ENCODE assay signal across 32 cellular contexts in genomic region chr7:118013252-118014010, GRCh38.
"Had no signal": no experiment of that assay in that cellular context is flagged by ENCODE, and none has a peak within 500 bp of the region (broad histone marks: within the 10 kb centered on the region; RNA-seq: fewer than 3 reads in every experiment).

No MANE protein-coding gene starts in this region.

- H3K27ac Mint-ChIP-seq: memory B cell; mesothelial cell of epicardium; naive thymus-derived CD8-positive, alpha-beta T cell; nephron progenitor cell; stimulated activated naive CD8-positive, alpha-beta T cell treated with anti-CD3 and anti-CD28 coated beads, Interleukin-15, amount 100 ng/mL, for 72 hours had no signal

- H3K27me3 ChIP-seq: esophagus muscularis mucosa, foreskin keratinocyte, heart right ventricle, neutrophil, right atrium auricular region, thyroid gland, vagina had no signal

- H3K4me1 Mint-ChIP-seq: memory B cell; mesothelial cell of epicardium; naive thymus-derived CD8-positive, alpha-beta T cell; nephron progenitor cell; stimulated activated naive CD8-positive, alpha-beta T cell treated with anti-CD3 and anti-CD28 coated beads, Interleukin-15, amount 100 ng/mL, for 72 hours had no signal

- H2AFZ ChIP-seq: parathyroid adenoma had no signal

- H3K4me1 ChIP-seq: esophagus muscularis mucosa, foreskin keratinocyte, heart right ventricle, lower lobe of right lung, parathyroid adenoma, prostate gland, right atrium auricular region, thyroid gland, vagina had no signal

- H3K9me3 ChIP-seq: lower lobe of right lung, mucosa of descending colon, neutrophil, prostate gland, thyroid gland, vagina had no signal

- H3K4me3 Mint-ChIP-seq: memory B cell; mesothelial cell of epicardium; naive thymus-derived CD8-positive, alpha-beta T cell; nephron progenitor cell; stimulated activated naive CD8-positive, alpha-beta T cell treated with anti-CD3 and anti-CD28 coated beads, Interleukin-15, amount 100 ng/mL, for 72 hours had no signal

- DNase-seq: dermis blood vessel endothelial cell; effector memory CD4-positive, alpha-beta T cell; foreskin keratinocyte; glutamatergic neuron; heart right ventricle; hippocampal formation; islet precursor cell; kidney glomerular epithelial cell; left ventricle myocardium superior; lower lobe of right lung; mucosa of descending colon; naive thymus-derived CD8-positive, alpha-beta T cell; nephron progenitor cell; stimulated activated CD4-positive, alpha-beta T cell treated with anti-CD3 and anti-CD28 coated beads, Interleukin-12 subunit alpha, Interleukin-12 subunit beta, amount 100 ng/mL, for 4 hours; stimulated activated CD4-positive, alpha-beta T cell treated with anti-CD3 and anti-CD28 coated beads, Interleukin-1b, Interleukin-23, amount 100 ng/mL, for 48 hours; stimulated activated CD4-positive, alpha-beta T cell treated with anti-CD3 and anti-CD28 coated beads, Interleukin-4, amount 100 ng/mL, for 1 hour; stimulated activated CD8-positive, alpha-beta memory T cell treated with anti-CD3 and anti-CD28 coated beads, Interleukin-4, amount 100 ng/mL, for 48 hours; stimulated activated naive CD4-positive, alpha-beta T cell; stimulated activated naive CD8-positive, alpha-beta T cell treated with anti-CD3 and anti-CD28 coated beads, Interleukin-15, amount 100 ng/mL, for 72 hours; thyroid gland; trophoblast cell had no signal

- H3K27me3 Mint-ChIP-seq: memory B cell; stimulated activated naive CD8-positive, alpha-beta T cell treated with anti-CD3 and anti-CD28 coated beads, Interleukin-15, amount 100 ng/mL, for 72 hours had no signal

- H3K4me2 ChIP-seq: smooth muscle cell had no signal

- H3K36me3 ChIP-seq: esophagus muscularis mucosa, heart right ventricle, lower lobe of right lung, neutrophil, prostate gland, right atrium auricular region, thyroid gland, vagina had no signal

- H3K36me3 Mint-ChIP-seq: memory B cell had no signal

- H3K9ac ChIP-seq: parathyroid adenoma had no signal

- H3K79me2 ChIP-seq: parathyroid adenoma had no signal

- ATAC-seq: foreskin keratinocyte; heart right ventricle; left ventricle myocardium superior; lower lobe of right lung; mucosa of descending colon; naive thymus-derived CD8-positive, alpha-beta T cell; sciatic nerve; stimulated activated naive CD8-positive, alpha-beta T cell treated with anti-CD3 and anti-CD28 coated beads, Interleukin-15, amount 100 ng/mL, for 72 hours had no signal

- H3K4me3 ChIP-seq: coronary artery, esophagus muscularis mucosa, heart right ventricle, lower lobe of right lung, mucosa of descending colon, prostate gland, right atrium auricular region, smooth muscle cell, thyroid gland, vagina had no signal

- H3K27ac ChIP-seq: coronary artery, esophagus muscularis mucosa, foreskin keratinocyte, heart right ventricle, lower lobe of right lung, neutrophil, parathyroid adenoma, prostate gland, right atrium auricular region, thyroid gland, vagina had no signal
